8 cellular contexts compared by ENCODE assay signal in genomic region chr7:105268511-105269392, GRCh38.
DNase-seq lines count a peak whose midpoint lies in the region; ATAC-seq and TF ChIP-seq lines count a peak whose summit lies in the region.

No MANE protein-coding gene starts in this region.

- in situ Hi-C loops in SK-MEL-5 (cut with HindIII; ENCODE audit: low pct_unique_long_range_greater_than_20kb, low sequenced_read_pairs) = no loop called here

- H3K4me3 Mint-ChIP-seq in effector memory CD8-positive, alpha-beta T cell = peak overlapping the region; percentile 77 to 85

- H3K27me3 Mint-ChIP-seq in effector memory CD8-positive, alpha-beta T cell = no peaks in the 10 kb centered on the region

- TF ChIP-seq CTCF in upper lobe of right lung (IDR thresholded peaks at IDR 0.05) = no peak

- no peaks in the 10 kb centered on the region for H3K27me3 ChIP-seq in upper lobe of right lung

- H3K4me3 ChIP-seq in upper lobe of right lung = peak overlapping the region; percentile 56

- no peaks in the 10 kb centered on the region for H3K36me3 Mint-ChIP-seq in effector memory CD8-positive, alpha-beta T cell (ENCODE audit: insufficient read depth)

- H3K27ac Mint-ChIP-seq in effector memory CD8-positive, alpha-beta T cell = peak overlapping the region; percentile 73 to 82

- peak overlapping the region; percentile 74 for H3K27ac ChIP-seq in upper lobe of right lung

- H3K36me3 ChIP-seq in upper lobe of right lung = no peaks in the 10 kb centered on the region

- intact Hi-C loops in upper lobe of right lung (cut with DNase I) = no loop called here

- no peaks in the 10 kb centered on the region for H3K9me3 Mint-ChIP-seq in effector memory CD8-positive, alpha-beta T cell

- ATAC-seq in GM21390 (IDR thresholded peaks at IDR 0.05; ENCODE audit: unreplicated experiment) (peak; percentile 79), upper lobe of right lung (peak; percentile 90)
- peak; percentile 71 for ATAC-seq in effector memory CD8-positive, alpha-beta T cell (replicated peaks)

- H3K9me3 ChIP-seq in upper lobe of right lung = no peaks in the 10 kb centered on the region

- H3K4me1 ChIP-seq in upper lobe of right lung = peaks cover 23% of the 10 kb centered on the region

- H3K4me1 Mint-ChIP-seq in effector memory CD8-positive, alpha-beta T cell (ENCODE audit: low read depth in 2 of 2) = peaks cover 40 to 69% of the 10 kb centered on the region in 2 donors

- DNase-seq in EH (ENCODE audit: low read depth) (peak; percentile 66), HuH-7.5 (ENCODE audit: low spot score) (peak; percentile 39), SK-MEL-5 (ENCODE audit: low read depth, low spot score) (peak; percentile 85), midbrain (lab: John Stamatoyannopoulos, UW) (peak; percentile 78), upper lobe of right lung (no peak)
- DNase-seq in effector memory CD8-positive, alpha-beta T cell = peak in 1 of 3 experiments; percentile 2
- DNase-seq in activated effector memory CD4-positive, alpha-beta T cell treated with anti-CD3 and anti-CD28 coated beads, Interleukin-2, amount 50 U/mL, for 16 hours = no peak

Comparison
In these comparisons a context has a peak if more than half of its experiments do, and no peak if none do; other contexts are left out.
1. DNase-seq: peak in EH (single experiment), HuH-7.5 (single experiment), SK-MEL-5 (single experiment) and midbrain (single experiment); none in upper lobe of right lung (single experiment) and activated effector memory CD4-positive, alpha-beta T cell treated with anti-CD3 and anti-CD28 coated beads, Interleukin-2, amount 50 U/mL, for 16 hours (single experiment).
2. Peak in every context shown above with its lines, with median percentiles within 50 percentile points of each other: ATAC-seq.